8 cellular contexts compared by ENCODE assay signal in genomic region chr1:201468501-201468843, GRCh38. TPM values are rescaled to one million over a fixed set of nuclear protein-coding genes. Genes with fewer than 3 reads are reported as not detected.
DNase-seq lines count a peak whose midpoint lies in the region; ATAC-seq and TF ChIP-seq lines count a peak whose summit lies in the region.

No MANE protein-coding gene starts in this region.

- DNase-seq in GDM1 (lab: John Stamatoyannopoulos, UW) (peak; percentile 34), LHCN-M2 (ENCODE audit: low read depth) (peak; percentile 30), astrocyte of the spinal cord (ENCODE audit: low read depth, low spot score) (no peak), activated gamma-delta T cell (lab: John Stamatoyannopoulos, UW) (no peak), GM19240 (ENCODE audit: insufficient read length, low spot score) (no peak)
- DNase-seq in stimulated activated naive CD8-positive, alpha-beta T cell treated with anti-CD3 and anti-CD28 coated beads, Interleukin-15, amount 100 ng/mL, for 72 hours = no peak

- TF ChIP-seq CTCF in astrocyte of the spinal cord (IDR thresholded peaks at IDR 0.05; ENCODE audit: low read depth, low read length) = no peak

- H3K4me1 Mint-ChIP-seq in stimulated activated naive CD8-positive, alpha-beta T cell treated with anti-CD3 and anti-CD28 coated beads, Interleukin-15, amount 100 ng/mL, for 72 hours = peaks cover 18% of the 10 kb centered on the region

- H3K4me3 ChIP-seq in astrocyte of the spinal cord (ENCODE audit: low read depth, low read length) = peak overlapping the region; percentile 74
- peak overlapping the region; percentile 75 for H3K4me3 ChIP-seq in iPS-20b (ENCODE audit: low read length)

- peaks cover 21% of the 10 kb centered on the region for H3K36me3 ChIP-seq in iPS-20b (ENCODE audit: insufficient read depth, low read depth, low read length)

- in situ Hi-C loops in astrocyte of the spinal cord (cut with HindIII; ENCODE audit: low sequenced_read_pairs) = no loop called here

- H3K27ac ChIP-seq in iPS-20b (ENCODE audit: low read length) = no peak overlapping the region

- H3K9me3 ChIP-seq in iPS-20b (ENCODE audit: insufficient read depth, low read depth, low read length) = no peaks in the 10 kb centered on the region

- peaks cover 45% of the 10 kb centered on the region for H3K27me3 ChIP-seq in iPS-20b (ENCODE audit: insufficient read depth, low read length)

- H3K9me3 Mint-ChIP-seq in stimulated activated naive CD8-positive, alpha-beta T cell treated with anti-CD3 and anti-CD28 coated beads, Interleukin-15, amount 100 ng/mL, for 72 hours = no peaks in the 10 kb centered on the region

- H3K4me3 Mint-ChIP-seq in stimulated activated naive CD8-positive, alpha-beta T cell treated with anti-CD3 and anti-CD28 coated beads, Interleukin-15, amount 100 ng/mL, for 72 hours = peak overlapping the region; percentile 81 to 82

- H3K9ac ChIP-seq in iPS-20b (ENCODE audit: low read depth, low read length) = peak overlapping the region; percentile 27

- H3K4me1 ChIP-seq in iPS-20b (ENCODE audit: insufficient read depth, low read length) = peaks cover 5% of the 10 kb centered on the region; the same call in 1 of the 2 replicates

- peak; percentile 33 for ATAC-seq in GM21423 (IDR thresholded peaks at IDR 0.05; ENCODE audit: unreplicated experiment)
- peak; percentile 60 for ATAC-seq in stimulated activated naive CD8-positive, alpha-beta T cell treated with anti-CD3 and anti-CD28 coated beads, Interleukin-15, amount 100 ng/mL, for 72 hours

- H3K27me3 Mint-ChIP-seq in stimulated activated naive CD8-positive, alpha-beta T cell treated with anti-CD3 and anti-CD28 coated beads, Interleukin-15, amount 100 ng/mL, for 72 hours = peaks cover 74% of the 10 kb centered on the region

- no peak overlapping the region for H3K27ac Mint-ChIP-seq in stimulated activated naive CD8-positive, alpha-beta T cell treated with anti-CD3 and anti-CD28 coated beads, Interleukin-15, amount 100 ng/mL, for 72 hours

RNA-seq across cellular contexts. Expression of gene PHLDA3, which starts 0.5 kb away (rescaled TPM):
- 74.8 and 126 TPM in 2 replicates for total RNA-seq in LHCN-M2 (2014; rRNA removed)
- polyA plus RNA-seq in LHCN-M2 (2012) = 124 TPM

RNA-seq across cellular contexts. Expression of gene CSRP1, which starts 38.5 kb away (rescaled TPM):
- 336 and 492 TPM in 2 replicates for total RNA-seq in LHCN-M2 (2014; rRNA removed)
- polyA plus RNA-seq in LHCN-M2 (2012) = 491 TPM

RNA-seq across cellular contexts. Expression of gene TNNI1, which starts 46.9 kb away (rescaled TPM):
- total RNA-seq in LHCN-M2 (2014; rRNA removed) = 1.7 and 25.7 TPM in 2 replicates
- polyA plus RNA-seq in LHCN-M2 (2012) = 98.0 TPM

Comparison
In these comparisons a context has a peak if more than half of its experiments do, and no peak if none do; other contexts are left out.
1. DNase-seq: peak in GDM1 (single experiment) and LHCN-M2 (single experiment); none in astrocyte of the spinal cord (single experiment), stimulated activated naive CD8-positive, alpha-beta T cell treated with anti-CD3 and anti-CD28 coated beads, Interleukin-15, amount 100 ng/mL, for 72 hours (0 of 2), activated gamma-delta T cell (single experiment) and GM19240 (single experiment).